Comparison of ENCODE assay signal across 26 cellular contexts in genomic region chr10:86192147-86192546, GRCh38.
"Had no signal": no experiment of that assay in that cellular context is flagged by ENCODE, and none has a peak within 500 bp of the region (broad histone marks: within the 10 kb centered on the region; RNA-seq: fewer than 3 reads in every experiment).

No MANE protein-coding gene starts in this region.

- DNase-seq: stimulated activated CD4-positive, alpha-beta T cell treated with anti-CD3 and anti-CD28 coated beads, Interleukin-2, amount 100 ng/mL, for 48 hours; stimulated activated CD4-positive, alpha-beta T cell treated with anti-CD3 and anti-CD28 coated beads, Interleukin-4, amount 100 ng/mL, for 1 hour; stimulated activated CD4-positive, alpha-beta T cell treated with anti-CD3 and anti-CD28 coated beads, Interleukin-4, amount 100 ng/mL, for 24 hours; stimulated activated CD4-positive, alpha-beta T cell treated with anti-CD3 and anti-CD28 coated beads, Interleukin-4, amount 100 ng/mL, for 4 hours; stimulated activated CD8-positive, alpha-beta memory T cell treated with anti-CD3 and anti-CD28 coated beads, Interleukin-4, amount 100 ng/mL, for 48 hours; stimulated activated naive B cell treated with anti-CD40 and anti-IgM and Interleukin-4, amounts not matched to agents 10 μg/mL and 1 μg/mL and 100 μg/mL, for 72 hours; stimulated activated naive CD4-positive, alpha-beta T cell; stimulated activated naive CD4-positive, alpha-beta T cell treated with Interleukin-2 at 50 U/mL for 16 hours; stimulated activated naive CD8-positive, alpha-beta T cell treated with anti-CD3 and anti-CD28 coated beads, Interleukin-15, amount 100 ng/mL, for 72 hours; stimulated activated naive CD8-positive, alpha-beta T cell treated with anti-CD3 and anti-CD28 coated beads, Interleukin-15, Interleukin-2, amounts not matched to agents 100 U/mL and 50 U/mL, for 24 hours; substantia nigra; testis; thyroid gland; transverse colon; trophoblast cell; upper lobe of left lung had no signal

- H3K9me3 ChIP-seq: stomach, suprapubic skin, testis, thoracic aorta, thyroid gland, tibial artery, tibial nerve, transverse colon, upper lobe of left lung, upper lobe of right lung, uterus, vagina had no signal

- H3K27me3 ChIP-seq: suprapubic skin, testis, thyroid gland, tibial artery, tibial nerve, transverse colon, upper lobe of left lung, upper lobe of right lung, uterus, vagina had no signal

- H3K4me1 ChIP-seq: stomach, suprapubic skin, testis, thyroid gland, tibial nerve, transverse colon, upper lobe of left lung, upper lobe of right lung, uterus, vagina had no signal

- ATAC-seq: stimulated activated effector memory CD8-positive, alpha-beta T cell treated with anti-CD3 and anti-CD28 coated beads, Interleukin-12 subunit alpha, Interleukin-12 subunit beta, amount 100 ng/mL, for 72 hours; stimulated activated memory B cell treated with anti-CD40 and anti-IgM and Interleukin-4, amounts not matched to agents 10 μg/mL and 1 μg/mL and 100 μg/mL, for 72 hours; stimulated activated naive B cell treated with anti-CD40 and anti-IgM and Interleukin-4, amounts not matched to agents 10 μg/mL and 1 μg/mL and 100 μg/mL, for 72 hours; stimulated activated naive CD8-positive, alpha-beta T cell treated with anti-CD3 and anti-CD28 coated beads, Interleukin-15, amount 100 ng/mL, for 72 hours; stimulated activated naive CD8-positive, alpha-beta T cell treated with anti-CD3 and anti-CD28 coated beads, Interleukin-15, Interleukin-2, amounts not matched to agents 100 U/mL and 50 U/mL, for 24 hours; upper lobe of right lung had no signal

- H3K4me3 ChIP-seq: stomach, suprapubic skin, testis, thoracic aorta, thyroid gland, tibial artery, tibial nerve, transverse colon, upper lobe of left lung, upper lobe of right lung, uterus, vagina had no signal

- H3K36me3 ChIP-seq: stomach, suprapubic skin, thoracic aorta, thyroid gland, tibial artery, tibial nerve, transverse colon, upper lobe of left lung, upper lobe of right lung, uterus, vagina had no signal

- H3K27ac ChIP-seq: stomach, suprapubic skin, testis, thoracic aorta, thyroid gland, tibial artery, tibial nerve, transverse colon, upper lobe of left lung, upper lobe of right lung, uterus, vagina had no signal
